ENCODE assay signal across 1 cellular context in the genomic region with DNA sequence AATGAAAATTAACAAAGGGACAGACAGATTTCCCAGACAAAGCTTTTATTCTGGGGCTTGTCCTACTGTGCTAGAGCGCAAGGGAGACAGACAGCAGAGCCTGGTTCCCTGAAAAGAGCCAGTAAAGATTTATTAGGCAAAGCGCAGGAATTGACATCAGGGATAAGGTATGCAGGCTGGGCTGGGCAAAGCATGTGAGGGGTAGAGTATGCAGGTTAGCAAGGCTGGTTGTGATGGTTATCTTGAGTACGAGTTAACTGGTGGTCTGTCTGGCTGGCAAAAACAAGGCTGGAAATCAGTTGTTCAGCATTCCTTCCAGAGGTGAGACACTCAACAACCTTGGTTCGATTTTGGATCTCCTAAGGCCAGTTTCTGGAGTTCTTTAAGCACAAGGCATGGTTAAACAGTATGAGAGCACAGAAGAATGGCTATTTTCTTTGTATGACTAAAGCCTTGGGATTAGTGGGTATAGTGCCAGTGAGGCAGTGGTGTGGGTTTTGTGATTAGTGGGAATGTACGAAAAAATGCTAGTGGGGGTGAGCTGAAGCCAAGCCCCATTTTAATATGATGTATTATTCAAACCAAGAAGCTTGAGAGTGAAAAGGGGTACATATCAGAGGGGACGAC.
TF ChIP-seq lines count a peak whose summit lies in the region.

No MANE protein-coding gene starts in this region.

TF ChIP-seq in A549, 52 proteins besides CTCF, POLR2A, EP300 and RAD21:
- TF ChIP-seq, protein P1, sequence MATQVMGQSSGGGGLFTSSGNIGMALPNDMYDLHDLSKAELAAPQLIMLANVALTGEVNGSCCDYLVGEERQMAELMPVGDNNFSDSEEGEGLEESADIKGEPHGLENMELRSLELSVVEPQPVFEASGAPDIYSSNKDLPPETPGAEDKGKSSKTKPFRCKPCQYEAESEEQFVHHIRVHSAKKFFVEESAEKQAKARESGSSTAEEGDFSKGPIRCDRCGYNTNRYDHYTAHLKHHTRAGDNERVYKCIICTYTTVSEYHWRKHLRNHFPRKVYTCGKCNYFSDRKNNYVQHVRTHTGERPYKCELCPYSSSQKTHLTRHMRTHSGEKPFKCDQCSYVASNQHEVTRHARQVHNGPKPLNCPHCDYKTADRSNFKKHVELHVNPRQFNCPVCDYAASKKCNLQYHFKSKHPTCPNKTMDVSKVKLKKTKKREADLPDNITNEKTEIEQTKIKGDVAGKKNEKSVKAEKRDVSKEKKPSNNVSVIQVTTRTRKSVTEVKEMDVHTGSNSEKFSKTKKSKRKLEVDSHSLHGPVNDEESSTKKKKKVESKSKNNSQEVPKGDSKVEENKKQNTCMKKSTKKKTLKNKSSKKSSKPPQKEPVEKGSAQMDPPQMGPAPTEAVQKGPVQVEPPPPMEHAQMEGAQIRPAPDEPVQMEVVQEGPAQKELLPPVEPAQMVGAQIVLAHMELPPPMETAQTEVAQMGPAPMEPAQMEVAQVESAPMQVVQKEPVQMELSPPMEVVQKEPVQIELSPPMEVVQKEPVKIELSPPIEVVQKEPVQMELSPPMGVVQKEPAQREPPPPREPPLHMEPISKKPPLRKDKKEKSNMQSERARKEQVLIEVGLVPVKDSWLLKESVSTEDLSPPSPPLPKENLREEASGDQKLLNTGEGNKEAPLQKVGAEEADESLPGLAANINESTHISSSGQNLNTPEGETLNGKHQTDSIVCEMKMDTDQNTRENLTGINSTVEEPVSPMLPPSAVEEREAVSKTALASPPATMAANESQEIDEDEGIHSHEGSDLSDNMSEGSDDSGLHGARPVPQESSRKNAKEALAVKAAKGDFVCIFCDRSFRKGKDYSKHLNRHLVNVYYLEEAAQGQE (IDR thresholded peaks at IDR 0.05), result no peak
- no peak for TF ChIP-seq CEBPB (IDR thresholded peaks at IDR 0.05)
- TF ChIP-seq MYC (IDR thresholded peaks at IDR 0.05; ENCODE audit: borderline replicate concordance, low read length), result no peak
- no peak for TF ChIP-seq MAZ (IDR thresholded peaks at IDR 0.05; ENCODE audit: borderline replicate concordance, low read depth, low read length)
- TF ChIP-seq, protein P2, sequence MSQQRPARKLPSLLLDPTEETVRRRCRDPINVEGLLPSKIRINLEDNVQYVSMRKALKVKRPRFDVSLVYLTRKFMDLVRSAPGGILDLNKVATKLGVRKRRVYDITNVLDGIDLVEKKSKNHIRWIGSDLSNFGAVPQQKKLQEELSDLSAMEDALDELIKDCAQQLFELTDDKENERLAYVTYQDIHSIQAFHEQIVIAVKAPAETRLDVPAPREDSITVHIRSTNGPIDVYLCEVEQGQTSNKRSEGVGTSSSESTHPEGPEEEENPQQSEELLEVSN (IDR thresholded peaks at IDR 0.05; ENCODE audit: borderline replicate concordance, low read depth), result no peak
- TF ChIP-seq BHLHE40 (IDR thresholded peaks at IDR 0.05; ENCODE audit: low read depth, low read length), result no peak
- TF ChIP-seq PHF8 (IDR thresholded peaks at IDR 0.05; ENCODE audit: borderline replicate concordance, low read depth), result no peak
- TF ChIP-seq, protein P3, sequence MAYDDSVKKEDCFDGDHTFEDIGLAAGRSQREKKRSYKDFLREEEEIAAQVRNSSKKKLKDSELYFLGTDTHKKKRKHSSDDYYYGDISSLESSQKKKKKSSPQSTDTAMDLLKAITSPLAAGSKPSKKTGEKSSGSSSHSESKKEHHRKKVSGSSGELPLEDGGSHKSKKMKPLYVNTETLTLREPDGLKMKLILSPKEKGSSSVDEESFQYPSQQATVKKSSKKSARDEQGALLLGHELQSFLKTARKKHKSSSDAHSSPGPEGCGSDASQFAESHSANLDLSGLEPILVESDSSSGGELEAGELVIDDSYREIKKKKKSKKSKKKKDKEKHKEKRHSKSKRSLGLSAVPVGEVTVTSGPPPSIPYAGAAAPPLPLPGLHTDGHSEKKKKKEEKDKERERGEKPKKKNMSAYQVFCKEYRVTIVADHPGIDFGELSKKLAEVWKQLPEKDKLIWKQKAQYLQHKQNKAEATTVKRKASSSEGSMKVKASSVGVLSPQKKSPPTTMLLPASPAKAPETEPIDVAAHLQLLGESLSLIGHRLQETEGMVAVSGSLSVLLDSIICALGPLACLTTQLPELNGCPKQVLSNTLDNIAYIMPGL (CRISPR knock-in tag; IDR thresholded peaks at IDR 0.05; ENCODE audit: borderline replicate concordance), result no peak
- no peak for TF ChIP-seq CHD2 (IDR thresholded peaks at IDR 0.05; ENCODE audit: low read length, partially characterized antibody)
- TF ChIP-seq FOXS1 (CRISPR knock-in tag; IDR thresholded peaks at IDR 0.05), result no peak
- TF ChIP-seq JUNB (IDR thresholded peaks at IDR 0.05), result no peak
- TF ChIP-seq HOXA7 (CRISPR knock-in tag; IDR thresholded peaks at IDR 0.05), result no peak
- TF ChIP-seq ZSCAN20 (CRISPR knock-in tag; IDR thresholded peaks at IDR 0.05), result no peak
- TF ChIP-seq RCOR1 (IDR thresholded peaks at IDR 0.05; ENCODE audit: low read depth, low read length), result no peak
- TF ChIP-seq SREBF2 (IDR thresholded peaks at IDR 0.05), result no peak
